Comparison of ENCODE assay signal across 23 cellular contexts in the genomic region with DNA sequence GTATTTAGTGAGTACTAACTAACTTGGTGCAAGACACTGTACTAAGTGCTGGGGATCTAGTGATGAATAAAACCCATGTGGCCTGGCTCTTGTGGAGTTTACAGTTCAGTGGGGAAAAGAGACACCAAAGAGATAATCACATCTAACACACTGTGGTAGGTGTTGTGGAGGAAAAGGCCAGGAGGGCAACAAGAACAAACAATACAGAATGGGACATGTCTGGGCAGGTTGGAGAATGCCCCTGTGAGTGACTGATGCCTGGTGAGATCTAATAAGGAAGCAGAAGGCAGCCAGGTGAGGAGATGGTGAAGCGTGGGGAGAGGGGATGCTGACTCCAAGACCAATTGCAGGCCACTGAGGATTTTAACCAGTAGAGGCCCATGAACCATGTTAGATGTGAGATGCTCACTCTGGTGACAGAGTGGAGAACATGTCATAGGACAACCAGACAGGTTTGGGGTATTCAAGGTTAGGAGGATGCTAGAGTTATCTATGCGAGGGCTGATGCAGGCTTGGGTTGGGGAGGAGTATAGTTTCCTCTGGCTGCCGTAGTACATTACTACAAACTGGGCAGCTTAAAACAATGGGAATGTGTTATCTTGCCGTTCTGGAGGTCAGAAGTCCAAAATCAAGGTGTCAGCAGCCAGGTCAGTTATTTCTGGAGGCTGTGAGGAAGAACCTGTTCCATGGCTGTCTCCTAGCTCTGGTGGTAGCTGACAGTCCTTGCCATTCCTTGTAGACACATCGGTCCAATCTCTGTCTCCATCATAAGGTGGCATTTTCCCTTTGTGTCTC.
DNase-seq lines count a peak whose midpoint lies in the region; ATAC-seq, FAIRE-seq and TF ChIP-seq lines count a peak whose summit lies in the region.
"Had no signal": no experiment of that assay in that cellular context is flagged by ENCODE, and none has a peak within 500 bp of the region (broad histone marks: within the 10 kb centered on the region; RNA-seq: fewer than 3 reads in every experiment).

No MANE protein-coding gene starts in this region.

- H3K36me3 ChIP-seq in HEK293 (ENCODE audit: control insufficient read depth in 2 of 2, insufficient read depth in 1 of 2, low read length in 2 of 2) (no peaks in the 10 kb centered on the region), keratinocyte (ENCODE audit: control insufficient read depth in 2 of 2, extremely low read depth in 1 of 2, insufficient read depth in 2 of 2, low read length in 2 of 2) (no peaks in the 10 kb centered on the region), uterus (no peaks in the 10 kb centered on the region)
- H3K36me3 ChIP-seq: neural progenitor cell had no signal

- dilution Hi-C loops in keratinocyte (cut with MboI; ENCODE audit: extremely low pct_ligation_motif_present, low sequenced_read_pairs), result no loop called here

- intact Hi-C loops in uterus (cut with DNase I; ENCODE audit: low total_unique reads), result no loop called here

- peaks cover 2% of the 10 kb centered on the region for H3K4me1 Mint-ChIP-seq in stimulated activated memory B cell treated with anti-CD40 and anti-IgM and Interleukin-4, amounts not matched to agents 10 μg/mL and 1 μg/mL and 100 μg/mL, for 72 hours
- H3K4me1 Mint-ChIP-seq: activated naive CD4-positive, alpha-beta T cell treated with anti-CD3 and anti-CD28 coated beads, Interleukin-2, amount 50 U/mL, for 24 hours; IgD-negative memory B cell had no signal

- no peaks in the 10 kb centered on the region for H3K79me2 ChIP-seq in keratinocyte (ENCODE audit: control insufficient read depth, insufficient read depth, low read length)

- CTCF ChIA-PET in HEK293 (lab: Yijun Ruan, JAX), result no interaction called here

- H3K9me3 ChIP-seq in HEK293 (ENCODE audit: control insufficient read depth, insufficient read depth, low read depth, low read length) (no peaks in the 10 kb centered on the region), keratinocyte (ENCODE audit: control insufficient read depth, low read depth, low read length) (no peaks in the 10 kb centered on the region), uterus (no peaks in the 10 kb centered on the region)
- H3K9me3 ChIP-seq: BLaER1 had no signal

- peaks cover 8% of the 10 kb centered on the region for H3K4me1 ChIP-seq in HEK293 (ENCODE audit: control insufficient read depth, insufficient read depth, low read length)
- H3K4me1 ChIP-seq in keratinocyte (ENCODE audit: control insufficient read depth, extremely low read depth, insufficient read depth, low read length), result peaks cover 7% of the 10 kb centered on the region
- no peaks in the 10 kb centered on the region for H3K4me1 ChIP-seq in uterus
- H3K4me1 ChIP-seq: neural progenitor cell had no signal

- H3K27ac ChIP-seq in HEK293 (ENCODE audit: extremely low read depth, low read depth, low read length), result no peak overlapping the region
- no peak overlapping the region for H3K27ac ChIP-seq in keratinocyte (ENCODE audit: control insufficient read depth, insufficient read depth, low read length)
- H3K27ac ChIP-seq in uterus, result no peak overlapping the region
- H3K27ac ChIP-seq: BLaER1, GM23248, neural progenitor cell had no signal

- H3K4me3 ChIP-seq in HEK293 (ENCODE audit: low read depth, low read length) (no peak overlapping the region), keratinocyte (ENCODE audit: control insufficient read depth in 2 of 3, extremely low read depth in 1 of 3, insufficient read depth in 2 of 3, low read depth in 1 of 3, low read length in 3 of 3) (no peak overlapping the region), uterus (no peak overlapping the region)
- H3K4me3 ChIP-seq: BLaER1, GM23248, neural progenitor cell had no signal

- no peak overlapping the region for H2AFZ ChIP-seq in keratinocyte (ENCODE audit: control insufficient read depth, low read length)
- H2AFZ ChIP-seq: GM23248, neural progenitor cell had no signal

- H3K36me3 Mint-ChIP-seq in stimulated activated memory B cell treated with anti-CD40 and anti-IgM and Interleukin-4, amounts not matched to agents 10 μg/mL and 1 μg/mL and 100 μg/mL, for 72 hours, result no peaks in the 10 kb centered on the region
- H3K36me3 Mint-ChIP-seq: activated naive CD4-positive, alpha-beta T cell treated with anti-CD3 and anti-CD28 coated beads, Interleukin-2, amount 50 U/mL, for 24 hours; IgD-negative memory B cell had no signal

- TF ChIP-seq POLR2A in uterus (IDR thresholded peaks at IDR 0.05), result no peak

- H3K27me3 ChIP-seq in keratinocyte (ENCODE audit: control insufficient read depth, extremely low read depth, insufficient read depth, low read length) (no peaks in the 10 kb centered on the region), uterus (no peaks in the 10 kb centered on the region)
- H3K27me3 ChIP-seq: BLaER1, neural progenitor cell had no signal

- no peak overlapping the region for H3K9ac ChIP-seq in keratinocyte (ENCODE audit: control insufficient read depth, extremely low read depth, insufficient read depth, low read length)
- H3K9ac ChIP-seq: BLaER1, GM23248, neural progenitor cell had no signal

- no peaks in the 10 kb centered on the region for H3K9me1 ChIP-seq in keratinocyte (ENCODE audit: control insufficient read depth, extremely low read depth, insufficient read depth, low read length)

- no peaks in the 10 kb centered on the region for H4K20me1 ChIP-seq in keratinocyte (ENCODE audit: control insufficient read depth, extremely low read depth, insufficient read depth, low read length)
- H4K20me1 ChIP-seq: BLaER1 had no signal

- peak; percentile 6 for DNase-seq in NCI-H1105 treated with DMSO at 0.1 percent for 48 hours (lab: John Stamatoyannopoulos, UW)
- DNase-seq in NCI-H1105 (lab: John Stamatoyannopoulos, UW), result no peak
- DNase-seq in NCI-H748 treated with DMSO at 0.1 percent for 48 hours (lab: John Stamatoyannopoulos, UW), result peak; percentile 38
- peak; percentile 17 for DNase-seq in keratinocyte (ENCODE audit: low read depth, low spot score)
- no peak for DNase-seq in uterus
- DNase-seq: activated CD4-positive, alpha-beta T cell treated with anti-CD3 and anti-CD28 coated beads, Interleukin-2, amount 50 U/mL, for 4 hours; activated T-cell treated with anti-CD3 and anti-CD28 coated beads, Interleukin-2, amount 50 U/mL, for 1 hour; cortex of kidney; foreskin fibroblast; GM23248; left colon; midbrain; NCI-H2227 treated with DMSO at 0.1 percent for 48 hours; SIG-M5; stimulated activated CD4-positive, alpha-beta T cell treated with anti-CD3 and anti-CD28 coated beads, Interleukin-12 subunit alpha, Interleukin-12 subunit beta, amount 100 ng/mL, for 4 hours; T-helper 1 cell had no signal

- no peak overlapping the region for H3K27ac Mint-ChIP-seq in stimulated activated memory B cell treated with anti-CD40 and anti-IgM and Interleukin-4, amounts not matched to agents 10 μg/mL and 1 μg/mL and 100 μg/mL, for 72 hours
- H3K27ac Mint-ChIP-seq: activated naive CD4-positive, alpha-beta T cell treated with anti-CD3 and anti-CD28 coated beads, Interleukin-2, amount 50 U/mL, for 24 hours; IgD-negative memory B cell; neural progenitor cell had no signal

- H3K4me2 ChIP-seq in keratinocyte (ENCODE audit: control insufficient read depth, extremely low read depth, insufficient read depth, low read depth, low read length), result peak overlapping the region; percentile 20
- H3K4me2 ChIP-seq: BLaER1, neural progenitor cell had no signal

- no peak overlapping the region for H3K4me3 Mint-ChIP-seq in stimulated activated memory B cell treated with anti-CD40 and anti-IgM and Interleukin-4, amounts not matched to agents 10 μg/mL and 1 μg/mL and 100 μg/mL, for 72 hours
- H3K4me3 Mint-ChIP-seq: activated naive CD4-positive, alpha-beta T cell treated with anti-CD3 and anti-CD28 coated beads, Interleukin-2, amount 50 U/mL, for 24 hours; IgD-negative memory B cell; neural progenitor cell had no signal

- H3K9me3 Mint-ChIP-seq in stimulated activated memory B cell treated with anti-CD40 and anti-IgM and Interleukin-4, amounts not matched to agents 10 μg/mL and 1 μg/mL and 100 μg/mL, for 72 hours, result no peaks in the 10 kb centered on the region
- H3K9me3 Mint-ChIP-seq: activated naive CD4-positive, alpha-beta T cell treated with anti-CD3 and anti-CD28 coated beads, Interleukin-2, amount 50 U/mL, for 24 hours; IgD-negative memory B cell; neural progenitor cell had no signal

- FAIRE-seq in keratinocyte (lab: Jason Lieb, UNC), result peak; percentile 81

- POLR2A ChIA-PET in HEK293 (lab: Yijun Ruan, JAX), result no interaction called here

- TF ChIP-seq CTCF in HEK293 (tag by site-specific recombination; IDR thresholded peaks at IDR 0.05) (no peak), keratinocyte (optimal IDR thresholded peaks at IDR 0.05 in 1 of 3, IDR thresholded peaks at IDR 0.05 in 1 of 3, conservative IDR thresholded peaks at IDR 0.05 in 1 of 3; ENCODE audit: extremely low read depth in 1 of 3, insufficient read depth in 2 of 3, low read length in 3 of 3) (no peak), uterus (IDR thresholded peaks at IDR 0.05) (no peak)

- H3K27me3 Mint-ChIP-seq in stimulated activated memory B cell treated with anti-CD40 and anti-IgM and Interleukin-4, amounts not matched to agents 10 μg/mL and 1 μg/mL and 100 μg/mL, for 72 hours, result peaks cover 20% of the 10 kb centered on the region

- ATAC-seq in HG02588 (IDR thresholded peaks at IDR 0.05; ENCODE audit: unreplicated experiment), result no peak
- no peak for ATAC-seq in stimulated activated memory B cell treated with anti-CD40 and anti-IgM and Interleukin-4, amounts not matched to agents 10 μg/mL and 1 μg/mL and 100 μg/mL, for 72 hours
- ATAC-seq: left colon had no signal

TF ChIP-seq in HEK293, 187 proteins besides CTCF, POLR2A, EP300 and RAD21:
- TF ChIP-seq ZIC2 (tag by site-specific recombination; IDR thresholded peaks at IDR 0.05) (peak; percentile 43; the same call in 1 of the 2 replicates), ZNF202 (tag by site-specific recombination; IDR thresholded peaks at IDR 0.05; ENCODE audit: borderline replicate concordance) (no peak)
TF ChIP-seq in HEK293: peak in this region for 1.

Comparison
In these comparisons a context has a peak if more than half of its experiments do, and no peak if none do; other contexts are left out.
1. DNase-seq: peak in NCI-H1105 treated with DMSO at 0.1 percent for 48 hours (single experiment), NCI-H748 treated with DMSO at 0.1 percent for 48 hours (single experiment) and keratinocyte (single experiment); none in NCI-H1105 (single experiment) and uterus (0 of 2).